21 cellular contexts compared by ENCODE assay signal in the genomic region with DNA sequence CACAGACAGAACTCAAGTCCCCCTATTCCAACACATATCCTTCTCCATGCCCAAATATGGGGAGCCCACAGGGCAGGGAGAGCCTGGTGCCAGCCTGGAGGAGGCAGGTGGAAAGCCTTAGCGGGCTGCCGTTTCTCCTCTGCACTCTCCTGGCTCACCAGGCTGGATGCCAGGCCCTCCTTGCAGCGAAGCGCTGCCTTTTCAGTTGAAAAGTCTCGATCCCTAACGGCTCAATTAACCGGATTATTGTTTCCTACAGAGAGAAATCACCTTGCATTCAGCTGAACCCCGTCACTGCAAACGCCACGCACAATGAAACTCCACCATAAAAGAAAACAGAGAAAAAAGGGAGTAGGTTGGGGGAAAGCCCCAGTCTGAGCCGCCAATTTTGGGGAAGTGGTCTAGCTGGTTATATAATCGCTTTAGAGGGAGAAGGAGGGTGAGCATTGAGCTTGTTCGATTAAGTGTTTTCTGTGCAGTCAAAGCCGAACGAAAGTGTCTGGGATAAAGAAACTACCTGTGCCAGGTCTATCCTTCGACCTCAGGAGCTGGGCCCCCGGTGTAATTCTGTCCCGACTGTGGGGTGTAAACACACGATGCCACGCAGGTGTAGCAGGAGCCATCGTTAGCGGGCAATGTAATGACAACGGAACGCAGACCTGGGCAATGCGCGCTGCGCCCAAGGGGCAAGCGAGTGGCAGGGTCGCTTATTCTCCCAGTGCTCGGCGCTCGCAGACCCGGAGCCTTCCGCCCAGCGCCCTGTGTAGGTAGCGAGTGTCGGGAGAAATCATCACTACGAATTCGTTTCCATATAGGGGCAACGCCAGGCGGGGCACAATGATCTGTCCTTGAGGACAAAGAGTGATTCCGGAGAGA. TPM values are rescaled to one million over a fixed set of nuclear protein-coding genes. Genes with fewer than 3 reads are reported as not detected.
DNase-seq lines count a peak whose midpoint lies in the region; ATAC-seq and TF ChIP-seq lines count a peak whose summit lies in the region.
"Had no signal": no experiment of that assay in that cellular context is flagged by ENCODE, and none has a peak within 500 bp of the region (broad histone marks: within the 10 kb centered on the region; RNA-seq: fewer than 3 reads in every experiment).

No MANE protein-coding gene starts in this region.

- H3K9me3 ChIP-seq in HAP-1: no peaks in the 10 kb centered on the region
- H3K9me3 ChIP-seq: heart left ventricle, left ventricle myocardium inferior, right lobe of liver, vagina had no signal

- peaks cover 5% of the 10 kb centered on the region for H3K4me1 ChIP-seq in HAP-1

- peak overlapping the region; percentile 84 for H3K27ac Mint-ChIP-seq in activated naive CD4-positive, alpha-beta T cell treated with anti-CD3 and anti-CD28 coated beads, Interleukin-2, amount 50 U/mL, for 24 hours
- H3K27ac Mint-ChIP-seq in activated naive CD4-positive, alpha-beta T cell treated with anti-CD3 and anti-CD28 coated beads for 36 hours: no peak overlapping the region
- H3K27ac Mint-ChIP-seq in stimulated activated naive B cell treated with anti-CD40 and anti-IgM and Interleukin-4, amounts not matched to agents 10 μg/mL and 1 μg/mL and 100 μg/mL, for 72 hours: peak overlapping the region; percentile 75
- H3K27ac Mint-ChIP-seq in activated CD4-positive, alpha-beta T cell treated with anti-CD3 and anti-CD28 coated beads for 36 hours: no peak overlapping the region
- H3K27ac Mint-ChIP-seq: natural killer cell treated with Interleukin-12 subunit alpha and Interleukin-12 subunit beta and Interleukin-15 and Interleukin-18, amount 100 ng/mL, for 72 hours had no signal

- H3K4me3 Mint-ChIP-seq in activated naive CD4-positive, alpha-beta T cell treated with anti-CD3 and anti-CD28 coated beads, Interleukin-2, amount 50 U/mL, for 24 hours: no peak overlapping the region
- no peak overlapping the region for H3K4me3 Mint-ChIP-seq in activated naive CD4-positive, alpha-beta T cell treated with anti-CD3 and anti-CD28 coated beads for 36 hours
- H3K4me3 Mint-ChIP-seq in stimulated activated naive B cell treated with anti-CD40 and anti-IgM and Interleukin-4, amounts not matched to agents 10 μg/mL and 1 μg/mL and 100 μg/mL, for 72 hours: peak overlapping the region; percentile 3 to 37
- no peak overlapping the region for H3K4me3 Mint-ChIP-seq in activated CD4-positive, alpha-beta T cell treated with anti-CD3 and anti-CD28 coated beads for 36 hours
- H3K4me3 Mint-ChIP-seq: natural killer cell treated with Interleukin-12 subunit alpha and Interleukin-12 subunit beta and Interleukin-15 and Interleukin-18, amount 100 ng/mL, for 72 hours had no signal

- peaks cover 12% of the 10 kb centered on the region for H3K4me1 Mint-ChIP-seq in activated naive CD4-positive, alpha-beta T cell treated with anti-CD3 and anti-CD28 coated beads, Interleukin-2, amount 50 U/mL, for 24 hours
- peaks cover 17% of the 10 kb centered on the region for H3K4me1 Mint-ChIP-seq in activated naive CD4-positive, alpha-beta T cell treated with anti-CD3 and anti-CD28 coated beads for 36 hours (ENCODE audit: low read depth)
- peaks cover 23 to 47% of the 10 kb centered on the region in 2 donors for H3K4me1 Mint-ChIP-seq in stimulated activated naive B cell treated with anti-CD40 and anti-IgM and Interleukin-4, amounts not matched to agents 10 μg/mL and 1 μg/mL and 100 μg/mL, for 72 hours
- peaks cover 11% of the 10 kb centered on the region for H3K4me1 Mint-ChIP-seq in activated CD4-positive, alpha-beta T cell treated with anti-CD3 and anti-CD28 coated beads for 36 hours

- intact Hi-C loops in activated naive CD4-positive, alpha-beta T cell treated with anti-CD3 and anti-CD28 coated beads for 36 hours (cut with micrococcal nuclease): no loop called here
- intact Hi-C loops in activated CD4-positive, alpha-beta T cell treated with anti-CD3 and anti-CD28 coated beads for 36 hours (cut with DNase I, micrococcal nuclease): loop anchor here in 1 of 2 experiments (5.0 kb wide), 1 partner anchor 1924 kb away; a partner anchor contains a TSS

- DNase-seq in activated naive CD4-positive, alpha-beta T cell treated with anti-CD3 and anti-CD28 coated beads for 36 hours: no peak
- DNase-seq in NB4 (ENCODE audit: low read depth): peak; percentile 59
- DNase-seq in cerebellar cortex (ENCODE audit: low spot score): peak; percentile 55
- DNase-seq in stimulated activated naive B cell treated with anti-CD40 and anti-IgM and Interleukin-4, amounts not matched to agents 10 μg/mL and 1 μg/mL and 100 μg/mL, for 72 hours: no peak
- DNase-seq in activated CD4-positive, alpha-beta T cell treated with anti-CD3 and anti-CD28 coated beads for 36 hours: no peak
- DNase-seq in cerebellar nuclear complex (lab: John Stamatoyannopoulos, UW): no peak
- no peak for DNase-seq in HAP-1 (ENCODE audit: low spot score in 2 of 2)
- DNase-seq: activated CD4-positive, alpha-beta T cell treated with anti-CD3 and anti-CD28 coated beads, Interleukin-2, amount 50 U/mL, for 4 hours; AML-193; IMR-90; left ventricle myocardium inferior; NCI-H1930; stimulated activated CD4-positive, alpha-beta T cell treated with anti-CD3 and anti-CD28 coated beads, Interleukin-4, amount 100 ng/mL, for 24 hours; T-helper 2 cell had no signal

- no peak for TF ChIP-seq POLR2A in NB4 (IDR thresholded peaks at IDR 0.05; ENCODE audit: extremely low read depth, insufficient read length)

- peaks cover 45% of the 10 kb centered on the region for H3K27me3 Mint-ChIP-seq in activated naive CD4-positive, alpha-beta T cell treated with anti-CD3 and anti-CD28 coated beads, Interleukin-2, amount 50 U/mL, for 24 hours
- peaks cover 68% of the 10 kb centered on the region for H3K27me3 Mint-ChIP-seq in activated naive CD4-positive, alpha-beta T cell treated with anti-CD3 and anti-CD28 coated beads for 36 hours (ENCODE audit: low read depth)
- peaks cover 57 to 93% of the 10 kb centered on the region in 2 donors for H3K27me3 Mint-ChIP-seq in stimulated activated naive B cell treated with anti-CD40 and anti-IgM and Interleukin-4, amounts not matched to agents 10 μg/mL and 1 μg/mL and 100 μg/mL, for 72 hours
- peaks cover 56% of the 10 kb centered on the region for H3K27me3 Mint-ChIP-seq in activated CD4-positive, alpha-beta T cell treated with anti-CD3 and anti-CD28 coated beads for 36 hours

- no peaks in the 10 kb centered on the region for H3K36me3 ChIP-seq in HAP-1 (replicated peaks)
- H3K36me3 ChIP-seq: cardiac muscle cell, heart left ventricle, left ventricle myocardium inferior, right lobe of liver, vagina had no signal

- CTCF ChIA-PET in activated naive CD4-positive, alpha-beta T cell treated with anti-CD3 and anti-CD28 coated beads for 36 hours (lab: Charles Lee): interaction anchor here (0.8 kb wide), 1 partner anchor 34 kb away, joined by 3 read pairs; no protein-coding TSS in a partner anchor
- CTCF ChIA-PET in activated CD4-positive, alpha-beta T cell treated with anti-CD3 and anti-CD28 coated beads for 36 hours (lab: Charles Lee): interaction anchor here (0.8 kb wide), 1 partner anchor 174 kb away, joined by 4 read pairs; no protein-coding TSS in a partner anchor

- peak; percentile 45 to 49 for ATAC-seq in stimulated activated naive B cell treated with anti-CD40 and anti-IgM and Interleukin-4, amounts not matched to agents 10 μg/mL and 1 μg/mL and 100 μg/mL, for 72 hours (replicated peaks)
- no peak for ATAC-seq in activated CD4-positive, alpha-beta T cell treated with anti-CD3 and anti-CD28 coated beads for 36 hours
- ATAC-seq: heart left ventricle; natural killer cell treated with Interleukin-12 subunit alpha and Interleukin-12 subunit beta and Interleukin-15 and Interleukin-18, amount 100 ng/mL, for 72 hours; right lobe of liver had no signal

- peaks cover 2% of the 10 kb centered on the region for H3K36me3 Mint-ChIP-seq in activated naive CD4-positive, alpha-beta T cell treated with anti-CD3 and anti-CD28 coated beads, Interleukin-2, amount 50 U/mL, for 24 hours
- H3K36me3 Mint-ChIP-seq in activated naive CD4-positive, alpha-beta T cell treated with anti-CD3 and anti-CD28 coated beads for 36 hours (ENCODE audit: low read depth): peaks cover 2% of the 10 kb centered on the region
- H3K36me3 Mint-ChIP-seq in stimulated activated naive B cell treated with anti-CD40 and anti-IgM and Interleukin-4, amounts not matched to agents 10 μg/mL and 1 μg/mL and 100 μg/mL, for 72 hours: peaks cover 5 to 6% of the 10 kb centered on the region in 2 donors
- no peaks in the 10 kb centered on the region for H3K36me3 Mint-ChIP-seq in activated CD4-positive, alpha-beta T cell treated with anti-CD3 and anti-CD28 coated beads for 36 hours (ENCODE audit: low read depth)

- H3K9me3 Mint-ChIP-seq in activated naive CD4-positive, alpha-beta T cell treated with anti-CD3 and anti-CD28 coated beads, Interleukin-2, amount 50 U/mL, for 24 hours: no peaks in the 10 kb centered on the region
- H3K9me3 Mint-ChIP-seq in activated naive CD4-positive, alpha-beta T cell treated with anti-CD3 and anti-CD28 coated beads for 36 hours: no peaks in the 10 kb centered on the region
- no peaks in the 10 kb centered on the region for H3K9me3 Mint-ChIP-seq in stimulated activated naive B cell treated with anti-CD40 and anti-IgM and Interleukin-4, amounts not matched to agents 10 μg/mL and 1 μg/mL and 100 μg/mL, for 72 hours
- H3K9me3 Mint-ChIP-seq in activated CD4-positive, alpha-beta T cell treated with anti-CD3 and anti-CD28 coated beads for 36 hours (ENCODE audit: low read depth): no peaks in the 10 kb centered on the region
- H3K9me3 Mint-ChIP-seq: natural killer cell treated with Interleukin-12 subunit alpha and Interleukin-12 subunit beta and Interleukin-15 and Interleukin-18, amount 100 ng/mL, for 72 hours had no signal

- peaks cover 82% of the 10 kb centered on the region for H3K27me3 ChIP-seq in HAP-1 (ENCODE audit: low read depth)

- H3K4me3 ChIP-seq in NB4 (ENCODE audit: low read depth, low read length): no peak overlapping the region
- no peak overlapping the region for H3K4me3 ChIP-seq in HAP-1
- H3K4me3 ChIP-seq: cardiac muscle cell, heart left ventricle, left ventricle myocardium inferior, PC-9, right lobe of liver, vagina had no signal

- no peak for TF ChIP-seq CTCF in NB4 (IDR thresholded peaks at IDR 0.05; ENCODE audit: low read depth, low read length)

- in situ Hi-C loops in HAP-1 (cut with MboI; ENCODE audit: low sequenced_read_pairs): no loop called here

- POLR2A ChIA-PET in activated CD4-positive, alpha-beta T cell treated with anti-CD3 and anti-CD28 coated beads for 36 hours (lab: Charles Lee): no interaction called here

RNA-seq across cellular contexts. Expression of a gene that starts 3.8 kb away (rescaled TPM):
- not detected for total RNA-seq in activated naive CD4-positive, alpha-beta T cell treated with anti-CD3 and anti-CD28 coated beads for 36 hours
- not detected for total RNA-seq in activated CD4-positive, alpha-beta T cell treated with anti-CD3 and anti-CD28 coated beads for 36 hours
- total RNA-seq: cardiac muscle cell; heart left ventricle; IMR-90; left ventricle myocardium inferior; natural killer cell treated with Interleukin-12 subunit alpha and Interleukin-12 subunit beta and Interleukin-15 and Interleukin-18, amount 100 ng/mL, for 72 hours; PC-9; right lobe of liver; vagina had no signal

Comparison
In these comparisons a context has a peak if more than half of its experiments do, and no peak if none do; other contexts are left out.
1. H3K27ac Mint-ChIP-seq: peak in activated naive CD4-positive, alpha-beta T cell treated with anti-CD3 and anti-CD28 coated beads, Interleukin-2, amount 50 U/mL, for 24 hours (single experiment) and stimulated activated naive B cell treated with anti-CD40 and anti-IgM and Interleukin-4, amounts not matched to agents 10 μg/mL and 1 μg/mL and 100 μg/mL, for 72 hours (single experiment); none in activated naive CD4-positive, alpha-beta T cell treated with anti-CD3 and anti-CD28 coated beads for 36 hours (single experiment) and activated CD4-positive, alpha-beta T cell treated with anti-CD3 and anti-CD28 coated beads for 36 hours (single experiment).
2. H3K4me3 Mint-ChIP-seq: peak in stimulated activated naive B cell treated with anti-CD40 and anti-IgM and Interleukin-4, amounts not matched to agents 10 μg/mL and 1 μg/mL and 100 μg/mL, for 72 hours (2 of 2); none in activated naive CD4-positive, alpha-beta T cell treated with anti-CD3 and anti-CD28 coated beads, Interleukin-2, amount 50 U/mL, for 24 hours (single experiment), activated naive CD4-positive, alpha-beta T cell treated with anti-CD3 and anti-CD28 coated beads for 36 hours (single experiment) and activated CD4-positive, alpha-beta T cell treated with anti-CD3 and anti-CD28 coated beads for 36 hours (single experiment).
3. DNase-seq: peak in NB4 (single experiment) and cerebellar cortex (single experiment); none in activated naive CD4-positive, alpha-beta T cell treated with anti-CD3 and anti-CD28 coated beads for 36 hours (single experiment), stimulated activated naive B cell treated with anti-CD40 and anti-IgM and Interleukin-4, amounts not matched to agents 10 μg/mL and 1 μg/mL and 100 μg/mL, for 72 hours (single experiment), activated CD4-positive, alpha-beta T cell treated with anti-CD3 and anti-CD28 coated beads for 36 hours (single experiment), cerebellar nuclear complex (0 of 2) and HAP-1 (0 of 2).